ENCODE assay signal across 1 cellular context in genomic region chr1:65985393-65986066, GRCh38.
TF ChIP-seq lines count a peak whose summit lies in the region.

No MANE protein-coding gene starts in this region.

TF ChIP-seq in SK-N-SH, 30 proteins besides CTCF, POLR2A, EP300 and RAD21 (continued from another document):
- TF ChIP-seq, protein P1, sequence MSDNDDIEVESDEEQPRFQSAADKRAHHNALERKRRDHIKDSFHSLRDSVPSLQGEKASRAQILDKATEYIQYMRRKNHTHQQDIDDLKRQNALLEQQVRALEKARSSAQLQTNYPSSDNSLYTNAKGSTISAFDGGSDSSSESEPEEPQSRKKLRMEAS (IDR thresholded peaks at IDR 0.05; ENCODE audit: low read depth): no peak
TF ChIP-seq in SK-N-SH: peak in this region for 0.
